Comparison of ENCODE assay signal across 9 cellular contexts in the genomic region with DNA sequence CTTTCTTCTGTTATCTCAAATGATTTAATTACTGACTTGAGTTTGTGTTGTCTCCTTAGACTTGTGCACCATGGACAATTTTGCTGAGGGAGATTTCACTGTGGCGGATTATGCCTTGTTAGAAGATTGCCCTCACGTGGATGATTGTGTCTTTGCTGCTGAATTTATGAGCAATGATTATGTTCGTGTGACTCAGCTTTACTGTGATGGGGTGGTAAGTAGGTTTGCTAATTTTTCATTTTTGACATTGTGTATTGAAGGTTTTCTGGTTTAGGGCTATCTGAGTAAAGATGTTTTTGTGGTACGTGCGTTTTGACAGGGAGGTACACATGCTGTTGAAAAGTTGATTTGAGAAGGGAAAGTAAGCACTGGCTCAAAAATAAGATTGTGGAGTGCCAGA. TPM values are rescaled to one million over a fixed set of nuclear protein-coding genes. Genes with fewer than 3 reads are reported as not detected.
DNase-seq lines count a peak whose midpoint lies in the region; ATAC-seq, FAIRE-seq and TF ChIP-seq lines count a peak whose summit lies in the region.
"Had no signal": no experiment of that assay in that cellular context is flagged by ENCODE, and none has a peak within 500 bp of the region (broad histone marks: within the 10 kb centered on the region; RNA-seq: fewer than 3 reads in every experiment).

No MANE protein-coding gene starts in this region.

- H3K18ac ChIP-seq in mesenchymal stem cell (ENCODE audit: low read depth in 1 of 2, low read length in 2 of 2): no peak overlapping the region

- peak; percentile 67 to 86 for TF ChIP-seq RAD21 in K562 (CRISPR knock-in tag; conservative IDR thresholded peaks at IDR 0.05 in 1 of 2, IDR thresholded peaks at IDR 0.05 in 1 of 2)

- peaks cover 6% of the 10 kb centered on the region for H3K79me1 ChIP-seq in mesenchymal stem cell (replicated peaks; ENCODE audit: low read length, poor library complexity, severe bottlenecking)

- CTCF ChIA-PET in K562 (lab: Yijun Ruan, JAX; ENCODE audit: low intra/inter-chr PET ratio): interaction anchor here (3.0 kb wide), 1 partner anchor 110 kb away, joined by 35 read pairs; no protein-coding TSS in a partner anchor

- in situ Hi-C loops in Caki2 (cut with HindIII; ENCODE audit: low pct_unique_long_range_greater_than_20kb, low sequenced_read_pairs) (no loop called here), K562 (cut with MboI) (loop anchor here (10.0 kb wide), 1 partner anchor 112 kb away; no protein-coding TSS in a partner anchor)

- H3K4ac ChIP-seq in mesenchymal stem cell (ENCODE audit: low read depth in 1 of 2, low read length in 2 of 2): no peak overlapping the region

- H4K20me1 ChIP-seq in K562 (replicated peaks; ENCODE audit: control insufficient read depth, insufficient read depth, low read length): peaks cover 19% of the 10 kb centered on the region

- no peak overlapping the region for H2BK15ac ChIP-seq in mesenchymal stem cell (ENCODE audit: low read depth, poor library complexity, severe bottlenecking)

- H3K23ac ChIP-seq in mesenchymal stem cell (ENCODE audit: low read length in 2 of 2): no peak overlapping the region

- FAIRE-seq in K562 (lab: Jason Lieb, UNC): peak; percentile 86

- TF ChIP-seq EP300 in K562 (IDR thresholded peaks at IDR 0.05; ENCODE audit: low read length): peak; percentile 37

- H2BK120ac ChIP-seq in mesenchymal stem cell (ENCODE audit: low read depth, low read length): no peak overlapping the region

- H2AK5ac ChIP-seq in mesenchymal stem cell (ENCODE audit: low read length, severe bottlenecking): no peak overlapping the region

- TF ChIP-seq CTCF in LNCaP clone FGC (IDR thresholded peaks at IDR 0.05; ENCODE audit: control insufficient read depth, extremely low read depth, insufficient read depth) (peak; percentile 35; the same call in 1 of the 2 replicates), K562 (IDR thresholded peaks at IDR 0.05 in 2 of 3, conservative IDR thresholded peaks at IDR 0.05 in 1 of 3; ENCODE audit: insufficient read depth in 2 of 3, low read depth in 1 of 3, low read length in 3 of 3) (peak; percentile 75 to 88 (median 77))

- H3K27me3 ChIP-seq in K562 (ENCODE audit: control insufficient read depth in 2 of 2, insufficient read depth in 2 of 2, low read length in 2 of 2) (no peaks in the 10 kb centered on the region), mesenchymal stem cell (ENCODE audit: control insufficient read depth in 1 of 2, insufficient read depth in 1 of 2, low read length in 2 of 2) (no peaks in the 10 kb centered on the region)

- no peak overlapping the region for H4K8ac ChIP-seq in mesenchymal stem cell (ENCODE audit: low read length)

- WGBS in K562 (ENCODE audit: insufficient coverage, low coverage, missing lambda C conversion rate): 12% methylated on average over 5 of the region's 5 CpGs
- 54% methylated on average over 5 of the region's 5 CpGs for WGBS in mesenchymal stem cell

- no peaks in the 10 kb centered on the region for H3K9me3 ChIP-seq in K562 (replicated peaks; ENCODE audit: control insufficient read depth, insufficient read depth, low read depth, low read length)
- H3K9me3 ChIP-seq in mesenchymal stem cell (ENCODE audit: control insufficient read depth, low read length): no peaks in the 10 kb centered on the region

- DNase-seq in Caki2 (ENCODE audit: low read depth) (peak; percentile 61), LNCaP clone FGC (ENCODE audit: low read depth) (no peak), K562 (ENCODE audit: extremely low read depth in 1 of 4, low spot score in 3 of 4) (peak in 2 of 4 experiments; percentile 28 to 79), mesenchymal stem cell (peak; percentile 72), OCI-M2 (lab: John Stamatoyannopoulos, UW; ENCODE audit: unreplicated experiment) (no peak), NCI-H774 (lab: John Stamatoyannopoulos, UW) (no peak)
- no peak for DNase-seq in stimulated activated CD4-positive, alpha-beta T cell treated with anti-CD3 and anti-CD28 coated beads, Interleukin-4, amount 100 ng/mL, for 1 hour
- DNase-seq: stimulated activated CD8-positive, alpha-beta memory T cell treated with anti-CD3 and anti-CD28 coated beads, Interleukin-4, amount 100 ng/mL, for 48 hours had no signal

- H2AFZ ChIP-seq in K562 (ENCODE audit: low read depth, low read length) (no peak overlapping the region), mesenchymal stem cell (ENCODE audit: low read depth, low read length) (no peak overlapping the region)

- H3K4me2 ChIP-seq in K562 (ENCODE audit: insufficient read depth, low read length): peak overlapping the region; percentile 4; the same call in 1 of the 2 replicates
- H3K4me2 ChIP-seq in mesenchymal stem cell (ENCODE audit: low read length, poor library complexity, severe bottlenecking): no peak overlapping the region

- H3K4me1 ChIP-seq in K562 (replicated peaks in 1 of 2; ENCODE audit: control insufficient read depth in 2 of 2, insufficient read depth in 2 of 2, low read length in 2 of 2) (peaks cover 7 to 32% of the 10 kb centered on the region in 2 experiments; a peak in 4 of 5 replicates), mesenchymal stem cell (ENCODE audit: control insufficient read depth, insufficient read depth, low read depth, low read length) (peaks cover 1% of the 10 kb centered on the region)

- H2BK5ac ChIP-seq in mesenchymal stem cell (ENCODE audit: low read depth, low read length, poor library complexity, severe bottlenecking): no peak overlapping the region

- TF ChIP-seq POLR2A in K562 (conservative IDR thresholded peaks at IDR 0.05): no peak

- H3K9ac ChIP-seq in K562 (ENCODE audit: insufficient read depth in 1 of 2, low read depth in 2 of 2, low read length in 2 of 2) (peak overlapping the region in 1 of 2 experiments; percentile 28; a peak in 1 of 4 replicates), mesenchymal stem cell (ENCODE audit: low read length) (peak overlapping the region; percentile 39)

- intact Hi-C loops in K562 (cut with micrococcal nuclease): loop anchor here (1.0 to 10.0 kb wide), 2 partner anchors 110 to 288 kb away; no protein-coding TSS in a partner anchor

- BruUV-seq in K562 (replicated peaks; lab: Mats Ljungman, UMichigan): no TSS peak

- POLR2A ChIA-PET in K562 (lab: Yijun Ruan, JAX): interaction anchor here (0.8 to 1.5 kb wide), 7 partner anchors 8 to 121 kb away, joined by 3 to 5 read pairs (median 4); partner anchors contain the start of gene HLCS

- no peak overlapping the region for H3K14ac ChIP-seq in mesenchymal stem cell (ENCODE audit: low read length in 2 of 2)

- no peak overlapping the region for H3K4me3 ChIP-seq in LNCaP clone FGC (ENCODE audit: low read depth, low read length)
- H3K4me3 ChIP-seq in K562: no peak overlapping the region
- H3K4me3 ChIP-seq in mesenchymal stem cell (ENCODE audit: insufficient read depth in 1 of 2, low read depth in 1 of 2, low read length in 2 of 2): no peak overlapping the region

- H4K91ac ChIP-seq in mesenchymal stem cell (ENCODE audit: low read length): no peak overlapping the region

- peaks cover 4% of the 10 kb centered on the region for H3K9me1 ChIP-seq in K562 (ENCODE audit: control insufficient read depth, insufficient read depth, low read length)

- peak overlapping the region; percentile 35 for H3K27ac ChIP-seq in K562 (ENCODE audit: extremely low read depth, low read depth, low read length)
- H3K27ac ChIP-seq in mesenchymal stem cell (ENCODE audit: low read length, poor library complexity, severe bottlenecking): no peak overlapping the region

- H3K79me2 ChIP-seq in K562 (ENCODE audit: control insufficient read depth, insufficient read depth, low read length): peaks cover 64% of the 10 kb centered on the region

- no peak overlapping the region for H2BK12ac ChIP-seq in mesenchymal stem cell (ENCODE audit: low read length in 2 of 2)

- peak; percentile 94 for ATAC-seq in K562
- ATAC-seq in HG03175 (IDR thresholded peaks at IDR 0.05; ENCODE audit: unreplicated experiment): no peak

- peaks cover 44% of the 10 kb centered on the region for H3K36me3 ChIP-seq in K562 (ENCODE audit: control insufficient read depth, insufficient read depth, low read length)
- H3K36me3 ChIP-seq in mesenchymal stem cell (ENCODE audit: control insufficient read depth in 1 of 2, insufficient read depth in 2 of 2, low read depth in 1 of 2, low read length in 2 of 2): peaks cover 7 to 28% of the 10 kb centered on the region in 2 experiments

RNA-seq across cellular contexts. Expression of gene TTC3, which starts 14.1 kb away (rescaled TPM):
- 46.5 and 100 TPM in 2 replicates for total RNA-seq in Caki2 (2014; rRNA removed; shearing (Covaris generic); ENCODE audit: low replicate concordance)
- total RNA-seq in K562 (2011; cell fraction: chromatin; rRNA removed; ENCODE audit: low replicate concordance): 68.3 and 340 TPM in 2 replicates
- 36.7 and 62.0 TPM in 2 replicates for total RNA-seq in K562 (2011; cell fraction: nucleolus; rRNA removed)
- total RNA-seq in K562 (2011; cell fraction: nucleoplasm; rRNA removed): 111 and 148 TPM in 2 replicates
- total RNA-seq in K562 (2014; rRNA removed) (92.0 and 120 TPM in 2 replicates), K562 (2014; rRNA removed; fragmentation: Illumina TruSeq; extraction: Trizol) (76.9 and 79.7 TPM in 2 replicates), K562 (2015; rRNA removed; fragmentation: Illumina TruSeq; extraction: Trizol) (78.7 and 84.1 TPM in 2 replicates), K562 (2021) (70.2 and 72.3 TPM in 2 replicates)
- polyA plus RNA-seq in K562 (2011; rRNA removed) (50.9 and 55.2 TPM in 2 replicates), K562 (2014; fragmentation: Illumina TruSeq; extraction: Trizol) (55.2 and 59.5 TPM in 2 replicates), K562 (2014; fragmentation: Nextera tagmentation; extraction: Ambion mirVana) (10 to 100 TPM; 17.5 to 20.2 TPM), K562 (2014; rRNA removed) (43.8 and 45.5 TPM in 2 replicates)
- polyA plus RNA-seq in K562 (2011; cell fraction: cytosol; rRNA removed): 23.6 and 27.3 TPM in 2 replicates
- 76.0 and 95.6 TPM in 2 replicates for polyA plus RNA-seq in K562 (2011; cell fraction: nucleus; rRNA removed)
- 39.0 and 63.6 TPM in 2 replicates for polyA plus RNA-seq in K562 (2012)
- 113 and 162 TPM in 2 replicates for polyA minus RNA-seq in K562 (2011; rRNA and poly(A)+ RNA removed)
- 61.4 and 64.4 TPM in 2 replicates for polyA minus RNA-seq in K562 (2011; cell fraction: cytosol; rRNA and poly(A)+ RNA removed)
- 81.3 and 164 TPM in 2 replicates for polyA minus RNA-seq in K562 (2011; cell fraction: nucleus; rRNA and poly(A)+ RNA removed)
- polyA plus RNA-seq in mesenchymal stem cell (2013, experiment 1 of 2): 144 TPM
- polyA plus RNA-seq in mesenchymal stem cell (2013, experiment 2 of 2): 137 TPM

RNA-seq across cellular contexts. Expression of gene PIGP, which starts 14.3 kb away (rescaled TPM):
- 78.5 and 83.9 TPM in 2 replicates for total RNA-seq in Caki2 (2014; rRNA removed; shearing (Covaris generic); ENCODE audit: low replicate concordance)
- total RNA-seq in K562 (2011; cell fraction: chromatin; rRNA removed; ENCODE audit: low replicate concordance): 14.7 and 23.3 TPM in 2 replicates
- total RNA-seq in K562 (2011; cell fraction: nucleolus; rRNA removed): 11.3 and 13.5 TPM in 2 replicates
- total RNA-seq in K562 (2011; cell fraction: nucleoplasm; rRNA removed): 22.6 and 23.7 TPM in 2 replicates
- total RNA-seq in K562 (2014; rRNA removed) (18.3 and 23.3 TPM in 2 replicates), K562 (2014; rRNA removed; fragmentation: Illumina TruSeq; extraction: Trizol) (33.9 and 41.4 TPM in 2 replicates), K562 (2015; rRNA removed; fragmentation: Illumina TruSeq; extraction: Trizol) (28.6 and 35.6 TPM in 2 replicates), K562 (2021) (26.3 and 33.2 TPM in 2 replicates)
- polyA plus RNA-seq in K562 (2011; rRNA removed) (61.5 and 72.1 TPM in 2 replicates), K562 (2014; fragmentation: Illumina TruSeq; extraction: Trizol) (40.8 and 50.0 TPM in 2 replicates), K562 (2014; fragmentation: Nextera tagmentation; extraction: Ambion mirVana) (100 to 1,000 TPM; 108 to 122 TPM), K562 (2014; rRNA removed) (25.7 and 36.0 TPM in 2 replicates)
- 19.3 and 44.8 TPM in 2 replicates for polyA plus RNA-seq in K562 (2011; cell fraction: cytosol; rRNA removed)
- polyA plus RNA-seq in K562 (2011; cell fraction: nucleus; rRNA removed): 16.6 and 25.9 TPM in 2 replicates
- polyA plus RNA-seq in K562 (2012): 35.4 and 65.1 TPM in 2 replicates
- polyA minus RNA-seq in K562 (2011; rRNA and poly(A)+ RNA removed): 20.4 and 27.9 TPM in 2 replicates
- polyA minus RNA-seq in K562 (2011; cell fraction: cytosol; rRNA and poly(A)+ RNA removed): 6.1 and 13.9 TPM in 2 replicates
- 9.2 and 12.9 TPM in 2 replicates for polyA minus RNA-seq in K562 (2011; cell fraction: nucleus; rRNA and poly(A)+ RNA removed)
- 19.3 TPM for polyA plus RNA-seq in mesenchymal stem cell (2013, experiment 1 of 2)
- polyA plus RNA-seq in mesenchymal stem cell (2013, experiment 2 of 2): 20.5 TPM

Comparison
In these comparisons a context has a peak if more than half of its experiments do, and no peak if none do; other contexts are left out.
1. DNase-seq: peak in Caki2 (single experiment) and mesenchymal stem cell (single experiment); none in LNCaP clone FGC (single experiment), stimulated activated CD4-positive, alpha-beta T cell treated with anti-CD3 and anti-CD28 coated beads, Interleukin-4, amount 100 ng/mL, for 1 hour (single experiment), OCI-M2 (single experiment) and NCI-H774 (single experiment).